Comparison of ENCODE assay signal across 28 cellular contexts in genomic region chr2:210480079-210480478, GRCh38. TPM values are rescaled to one million over a fixed set of nuclear protein-coding genes. Genes with fewer than 3 reads are reported as not detected.
DNase-seq lines count a peak whose midpoint lies in the region; ATAC-seq, FAIRE-seq and TF ChIP-seq lines count a peak whose summit lies in the region.
"Had no signal": no experiment of that assay in that cellular context is flagged by ENCODE, and none has a peak within 500 bp of the region (broad histone marks: within the 10 kb centered on the region; RNA-seq: fewer than 3 reads in every experiment).

No MANE protein-coding gene starts in this region.

- H3K9me2 ChIP-seq in Loucy (replicated peaks; ENCODE audit: low read depth, low read length), result no peaks in the 10 kb centered on the region

- H3K79me2 ChIP-seq in Loucy (ENCODE audit: insufficient read depth, low read length), result peaks cover 13% of the 10 kb centered on the region; the same call in 1 of the 2 replicates
- H3K79me2 ChIP-seq: parathyroid adenoma had no signal

- peaks cover 11% of the 10 kb centered on the region; the same call in 1 of the 2 replicates for H3K9me3 ChIP-seq in Loucy (ENCODE audit: insufficient read depth, low read depth, low read length)
- H3K9me3 ChIP-seq: SJSA1 had no signal

- no peaks in the 10 kb centered on the region for H3K27me3 Mint-ChIP-seq in activated naive CD8-positive, alpha-beta T cell treated with anti-CD3 and anti-CD28 coated beads, Interleukin-2, amount 50 U/mL, for 24 hours
- no peaks in the 10 kb centered on the region for H3K27me3 Mint-ChIP-seq in activated naive CD8-positive, alpha-beta T cell treated with anti-CD3 and anti-CD28 coated beads for 36 hours
- H3K27me3 Mint-ChIP-seq: IgD-negative memory B cell, type B pancreatic cell had no signal

- H3K36me3 ChIP-seq in Loucy (ENCODE audit: insufficient read depth, low read length) (no peaks in the 10 kb centered on the region), bronchial epithelial cell (ENCODE audit: control insufficient read depth, insufficient read depth, low read length) (no peaks in the 10 kb centered on the region)

- H4K20me1 ChIP-seq in Loucy (ENCODE audit: insufficient read depth, low read length, poor library complexity, severe bottlenecking), result no peaks in the 10 kb centered on the region

- H3K4me1 Mint-ChIP-seq in activated naive CD8-positive, alpha-beta T cell treated with anti-CD3 and anti-CD28 coated beads, Interleukin-2, amount 50 U/mL, for 24 hours, result peaks cover 28% of the 10 kb centered on the region
- peaks cover 19% of the 10 kb centered on the region for H3K4me1 Mint-ChIP-seq in activated naive CD8-positive, alpha-beta T cell treated with anti-CD3 and anti-CD28 coated beads for 36 hours
- H3K4me1 Mint-ChIP-seq in stimulated activated effector memory CD8-positive, alpha-beta T cell treated with anti-CD3 and anti-CD28 coated beads, Interleukin-12 subunit alpha, Interleukin-12 subunit beta, amount 100 ng/mL, for 72 hours, result peaks cover 42% of the 10 kb centered on the region

- no peak overlapping the region for H3K4me3 ChIP-seq in Loucy (ENCODE audit: low read length, poor library complexity, severe bottlenecking)
- H3K4me3 ChIP-seq in bronchial epithelial cell (ENCODE audit: low read depth, low read length), result no peak overlapping the region
- H3K4me3 ChIP-seq: coronary artery, GM23248, lung, SJSA1 had no signal

- H3K4me1 ChIP-seq in Loucy (ENCODE audit: insufficient read depth, low read length, poor library complexity, severe bottlenecking), result peaks cover 27% of the 10 kb centered on the region
- H3K4me1 ChIP-seq: parathyroid adenoma had no signal

- FAIRE-seq in bronchial epithelial cell (lab: Jason Lieb, UNC), result no peak
- FAIRE-seq: frontal cortex, GM12891 had no signal

- H3K36me3 Mint-ChIP-seq in activated naive CD8-positive, alpha-beta T cell treated with anti-CD3 and anti-CD28 coated beads, Interleukin-2, amount 50 U/mL, for 24 hours (ENCODE audit: low read depth), result peaks cover 6% of the 10 kb centered on the region
- H3K36me3 Mint-ChIP-seq in activated naive CD8-positive, alpha-beta T cell treated with anti-CD3 and anti-CD28 coated beads for 36 hours, result peaks cover 7% of the 10 kb centered on the region
- peaks cover 2% of the 10 kb centered on the region for H3K36me3 Mint-ChIP-seq in stimulated activated effector memory CD8-positive, alpha-beta T cell treated with anti-CD3 and anti-CD28 coated beads, Interleukin-12 subunit alpha, Interleukin-12 subunit beta, amount 100 ng/mL, for 72 hours

- no peak for DNase-seq in activated naive CD8-positive, alpha-beta T cell treated with anti-CD3 and anti-CD28 coated beads, Interleukin-2, amount 50 U/mL, for 24 hours
- no peak for DNase-seq in activated naive CD8-positive, alpha-beta T cell treated with anti-CD3 and anti-CD28 coated beads for 36 hours
- DNase-seq in bronchial epithelial cell (ENCODE audit: low read depth), result peak; percentile 15
- no peak for DNase-seq in stimulated activated effector memory CD8-positive, alpha-beta T cell treated with anti-CD3 and anti-CD28 coated beads, Interleukin-12 subunit alpha, Interleukin-12 subunit beta, amount 100 ng/mL, for 72 hours (ENCODE audit: low spot score in 2 of 2)
- no peak for DNase-seq in amygdala (lab: John Stamatoyannopoulos, UW)
- DNase-seq in RKO (ENCODE audit: low spot score), result no peak
- no peak for DNase-seq in dermis blood vessel endothelial cell
- DNase-seq: ACHN; activated CD8-positive, alpha-beta memory T cell treated with anti-CD3 and anti-CD28 coated beads for 24 hours; activated gamma-delta T cell; Calu3; GM23248; NCI-H1436; NCI-H748 treated with DMSO at 0.1 percent for 48 hours; RPMI8226; stimulated activated CD4-positive, alpha-beta T cell treated with anti-CD3 and anti-CD28 coated beads, Interleukin-2, amount 100 ng/mL, for 48 hours; substantia nigra; T-helper 1 cell had no signal

- H3F3A ChIP-seq in Loucy (ENCODE audit: low read depth), result no peaks in the 10 kb centered on the region

- peak overlapping the region; percentile 23 for H3K27ac Mint-ChIP-seq in activated naive CD8-positive, alpha-beta T cell treated with anti-CD3 and anti-CD28 coated beads, Interleukin-2, amount 50 U/mL, for 24 hours
- H3K27ac Mint-ChIP-seq in activated naive CD8-positive, alpha-beta T cell treated with anti-CD3 and anti-CD28 coated beads for 36 hours, result no peak overlapping the region
- H3K27ac Mint-ChIP-seq in stimulated activated effector memory CD8-positive, alpha-beta T cell treated with anti-CD3 and anti-CD28 coated beads, Interleukin-12 subunit alpha, Interleukin-12 subunit beta, amount 100 ng/mL, for 72 hours, result peak overlapping the region; percentile 7
- H3K27ac Mint-ChIP-seq: type B pancreatic cell had no signal

- H3K4me2 ChIP-seq in Loucy (ENCODE audit: low read depth, low read length, poor library complexity, severe bottlenecking), result no peak overlapping the region

- peak; percentile 33 for ATAC-seq in activated naive CD8-positive, alpha-beta T cell treated with anti-CD3 and anti-CD28 coated beads, Interleukin-2, amount 50 U/mL, for 24 hours
- ATAC-seq in stimulated activated effector memory CD8-positive, alpha-beta T cell treated with anti-CD3 and anti-CD28 coated beads, Interleukin-12 subunit alpha, Interleukin-12 subunit beta, amount 100 ng/mL, for 72 hours, result peak; percentile 61
- ATAC-seq: activated CD4-positive, CD25-positive, alpha-beta regulatory T cell treated with anti-CD3 and anti-CD28 coated beads, Interleukin-2, amount 50 U/mL, for 24 hours had no signal

- H3K27me3 ChIP-seq in Loucy (ENCODE audit: insufficient read depth, low read length, poor library complexity, severe bottlenecking) (no peaks in the 10 kb centered on the region), bronchial epithelial cell (ENCODE audit: control insufficient read depth, insufficient read depth, low read length) (no peaks in the 10 kb centered on the region)
- H3K27me3 ChIP-seq: SJSA1 had no signal

- peak overlapping the region; percentile 6; the same call in 1 of the 2 replicates for H2AFZ ChIP-seq in Loucy (ENCODE audit: low read length)
- H2AFZ ChIP-seq: GM23248, parathyroid adenoma had no signal

- H3K4me3 Mint-ChIP-seq in activated naive CD8-positive, alpha-beta T cell treated with anti-CD3 and anti-CD28 coated beads, Interleukin-2, amount 50 U/mL, for 24 hours, result no peak overlapping the region
- H3K4me3 Mint-ChIP-seq in activated naive CD8-positive, alpha-beta T cell treated with anti-CD3 and anti-CD28 coated beads for 36 hours, result no peak overlapping the region
- no peak overlapping the region for H3K4me3 Mint-ChIP-seq in stimulated activated effector memory CD8-positive, alpha-beta T cell treated with anti-CD3 and anti-CD28 coated beads, Interleukin-12 subunit alpha, Interleukin-12 subunit beta, amount 100 ng/mL, for 72 hours
- H3K4me3 Mint-ChIP-seq: type B pancreatic cell had no signal

- no peak for TF ChIP-seq CTCF in Loucy (conservative IDR thresholded peaks at IDR 0.05; ENCODE audit: low read length)
- TF ChIP-seq CTCF in bronchial epithelial cell (IDR thresholded peaks at IDR 0.05; ENCODE audit: insufficient read depth, low read length, severe bottlenecking), result no peak

- H3K9me3 Mint-ChIP-seq in activated naive CD8-positive, alpha-beta T cell treated with anti-CD3 and anti-CD28 coated beads, Interleukin-2, amount 50 U/mL, for 24 hours, result peaks cover 14% of the 10 kb centered on the region
- H3K9me3 Mint-ChIP-seq in activated naive CD8-positive, alpha-beta T cell treated with anti-CD3 and anti-CD28 coated beads for 36 hours, result peaks cover 8% of the 10 kb centered on the region
- H3K9me3 Mint-ChIP-seq in stimulated activated effector memory CD8-positive, alpha-beta T cell treated with anti-CD3 and anti-CD28 coated beads, Interleukin-12 subunit alpha, Interleukin-12 subunit beta, amount 100 ng/mL, for 72 hours, result peaks cover 10% of the 10 kb centered on the region

- no peak overlapping the region for H3K9ac ChIP-seq in Loucy (ENCODE audit: low read depth, low read length, poor library complexity, severe bottlenecking)
- H3K9ac ChIP-seq: GM23248, parathyroid adenoma had no signal

RNA-seq across cellular contexts. Expression of gene LANCL1, which starts 3.5 kb away (rescaled TPM):
- total RNA-seq in activated naive CD8-positive, alpha-beta T cell treated with anti-CD3 and anti-CD28 coated beads for 36 hours, result 10 to 100 TPM; 43.6 to 45.2 TPM
- total RNA-seq in bronchial epithelial cell, result 19.5 and 22.7 TPM in 2 replicates
- total RNA-seq in dermis blood vessel endothelial cell, result 20.6 and 33.3 TPM in 2 replicates
